Comparison of ENCODE assay signal across 1 cellular context in genomic region chr9:137297060-137297664, GRCh38.
TF ChIP-seq lines count a peak whose summit lies in the region.

No MANE protein-coding gene starts in this region.

TF ChIP-seq in WTC11, 78 proteins besides CTCF, POLR2A, EP300 and RAD21 (continued from another document):
- TF ChIP-seq, protein P1, sequence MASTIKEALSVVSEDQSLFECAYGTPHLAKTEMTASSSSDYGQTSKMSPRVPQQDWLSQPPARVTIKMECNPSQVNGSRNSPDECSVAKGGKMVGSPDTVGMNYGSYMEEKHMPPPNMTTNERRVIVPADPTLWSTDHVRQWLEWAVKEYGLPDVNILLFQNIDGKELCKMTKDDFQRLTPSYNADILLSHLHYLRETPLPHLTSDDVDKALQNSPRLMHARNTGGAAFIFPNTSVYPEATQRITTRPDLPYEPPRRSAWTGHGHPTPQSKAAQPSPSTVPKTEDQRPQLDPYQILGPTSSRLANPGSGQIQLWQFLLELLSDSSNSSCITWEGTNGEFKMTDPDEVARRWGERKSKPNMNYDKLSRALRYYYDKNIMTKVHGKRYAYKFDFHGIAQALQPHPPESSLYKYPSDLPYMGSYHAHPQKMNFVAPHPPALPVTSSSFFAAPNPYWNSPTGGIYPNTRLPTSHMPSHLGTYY (CRISPR knock-in tag; IDR thresholded peaks at IDR 0.05): no peak
- TF ChIP-seq TCF7 (CRISPR knock-in tag; IDR thresholded peaks at IDR 0.05; ENCODE audit: low read depth): no peak
- TF ChIP-seq GTF2I (CRISPR knock-in tag; conservative IDR thresholded peaks at IDR 0.05): no peak
- TF ChIP-seq ZNF121 (CRISPR knock-in tag; IDR thresholded peaks at IDR 0.05): no peak
- TF ChIP-seq SMAD4 (CRISPR knock-in tag; IDR thresholded peaks at IDR 0.05): no peak
- no peak for TF ChIP-seq FOXP1 (CRISPR knock-in tag; IDR thresholded peaks at IDR 0.05; ENCODE audit: borderline replicate concordance)
- TF ChIP-seq SP1 (CRISPR knock-in tag; conservative IDR thresholded peaks at IDR 0.05): no peak
- no peak for TF ChIP-seq MXD4 (CRISPR knock-in tag; IDR thresholded peaks at IDR 0.05; ENCODE audit: borderline replicate concordance)
- TF ChIP-seq RELA (CRISPR knock-in tag; IDR thresholded peaks at IDR 0.05; ENCODE audit: borderline replicate concordance): no peak
